Comparison of ENCODE assay signal across 13 cellular contexts in genomic region chr1:100597069-100597741, GRCh38. TPM values are rescaled to one million over a fixed set of nuclear protein-coding genes. Genes with fewer than 3 reads are reported as not detected.
DNase-seq lines count a peak whose midpoint lies in the region; ATAC-seq, FAIRE-seq and TF ChIP-seq lines count a peak whose summit lies in the region.
"Had no signal": no experiment of that assay in that cellular context is flagged by ENCODE, and none has a peak within 500 bp of the region (broad histone marks: within the 10 kb centered on the region; RNA-seq: fewer than 3 reads in every experiment).

No MANE protein-coding gene starts in this region.

- no peaks in the 10 kb centered on the region for H3K27me3 ChIP-seq in breast epithelium
- no peaks in the 10 kb centered on the region for H3K27me3 ChIP-seq in SJSA1 (replicated peaks)
- H3K27me3 ChIP-seq: ascending aorta had no signal

- no TSS peak for BruUV-seq in MCF 10A (replicated peaks; lab: Mats Ljungman, UMichigan)

- peaks cover 19% of the 10 kb centered on the region for H3K9me3 Mint-ChIP-seq in MCF 10A (ENCODE audit: unreplicated experiment)

- POLR2A ChIA-PET in MCF 10A (lab: Yijun Ruan, JAX): no interaction called here

- no peak overlapping the region for H3K4me3 ChIP-seq in breast epithelium
- no peak overlapping the region for H3K4me3 ChIP-seq in SJSA1
- H3K4me3 ChIP-seq in fibroblast of the aortic adventitia (ENCODE audit: low read depth, low read length): no peak overlapping the region
- H3K4me3 ChIP-seq: ascending aorta, prostate gland had no signal

- no peaks in the 10 kb centered on the region for H3K27me3 Mint-ChIP-seq in MCF 10A (ENCODE audit: insufficient read depth, unreplicated experiment)
- H3K27me3 Mint-ChIP-seq: B cell had no signal

- peak; percentile 48 for FAIRE-seq in urothelium cell line (lab: Jason Lieb, UNC)

- TF ChIP-seq CTCF in MCF 10A (IDR thresholded peaks at IDR 0.05; ENCODE audit: unreplicated experiment) (no peak), breast epithelium (IDR thresholded peaks at IDR 0.05) (no peak), fibroblast of the aortic adventitia (IDR thresholded peaks at IDR 0.05; ENCODE audit: insufficient read depth, low read length) (no peak)

- no peaks in the 10 kb centered on the region for H3K4me1 Mint-ChIP-seq in MCF 10A (ENCODE audit: insufficient read depth, unreplicated experiment)
- H3K4me1 Mint-ChIP-seq: B cell had no signal

- H3K4me1 ChIP-seq in breast epithelium: no peaks in the 10 kb centered on the region
- peaks cover 19% of the 10 kb centered on the region for H3K4me1 ChIP-seq in SJSA1 (replicated peaks)
- H3K4me1 ChIP-seq: ascending aorta, prostate gland had no signal

- DNase-seq in MCF 10A (ENCODE audit: unreplicated experiment) (peak; percentile 11), breast epithelium (ENCODE audit: low spot score in 2 of 2) (no peak), SJSA1 (ENCODE audit: low read depth in 1 of 2, low spot score in 2 of 2) (peak; percentile 74 to 96), fibroblast of the aortic adventitia (ENCODE audit: low read depth) (peak; percentile 87), urothelium cell line (ENCODE audit: low spot score) (peak; percentile 55), NCI-H1694 treated with DMSO at 0.1 percent for 48 hours (lab: John Stamatoyannopoulos, UW) (no peak)
- DNase-seq: NCI-H774 had no signal

- H3K27ac ChIP-seq in breast epithelium (no peak overlapping the region), SJSA1 (peak overlapping the region; percentile 97)
- H3K27ac ChIP-seq: ascending aorta, prostate gland had no signal

- no peak overlapping the region for H3K27ac Mint-ChIP-seq in MCF 10A (ENCODE audit: low read depth, unreplicated experiment)
- H3K27ac Mint-ChIP-seq: B cell had no signal

- ATAC-seq in GM18867 (IDR thresholded peaks at IDR 0.05; ENCODE audit: unreplicated experiment) (no peak), HG02981 (IDR thresholded peaks at IDR 0.05; ENCODE audit: unreplicated experiment) (no peak)
- ATAC-seq: activated CD4-positive, CD25-positive, alpha-beta regulatory T cell treated with anti-CD3 and anti-CD28 coated beads, Interleukin-2, amount 50 U/mL, for 24 hours had no signal

- H3K36me3 ChIP-seq in breast epithelium: no peaks in the 10 kb centered on the region
- H3K36me3 ChIP-seq in SJSA1: no peaks in the 10 kb centered on the region
- H3K36me3 ChIP-seq: ascending aorta, prostate gland had no signal

- H3K4me3 Mint-ChIP-seq in MCF 10A (ENCODE audit: unreplicated experiment): no peak overlapping the region
- H3K4me3 Mint-ChIP-seq: B cell had no signal

- no peak for TF ChIP-seq POLR2A in breast epithelium (IDR thresholded peaks at IDR 0.05)

- intact Hi-C loops in MCF 10A (cut with micrococcal nuclease) (no loop called here), breast epithelium (cut with DNase I; ENCODE audit: low total_unique reads) (loop anchor here (10.0 kb wide), 1 partner anchor 628 kb away; no protein-coding TSS in a partner anchor)

- CTCF ChIA-PET in MCF 10A (lab: Yijun Ruan, JAX): interaction anchor here (1.2 kb wide), 1 partner anchor 272 kb away, joined by 4 read pairs; no protein-coding TSS in a partner anchor

- H3K9me3 ChIP-seq in breast epithelium (no peaks in the 10 kb centered on the region), SJSA1 (replicated peaks) (no peaks in the 10 kb centered on the region)
- H3K9me3 ChIP-seq: ascending aorta, prostate gland had no signal

- H3K36me3 Mint-ChIP-seq in MCF 10A (ENCODE audit: insufficient read depth, unreplicated experiment): no peaks in the 10 kb centered on the region

RNA-seq across cellular contexts. Expression of gene GPR88, which starts 59.3 kb away (rescaled TPM):
- total RNA-seq in MCF 10A (2022): not detected in 2 replicates
- total RNA-seq in breast epithelium: under 1 TPM; 0.16 to 0.44 (median 0.33) TPM
- total RNA-seq in SJSA1 (2014; rRNA removed; shearing (Covaris generic)): not detected in 2 replicates
- total RNA-seq in fibroblast of the aortic adventitia (ENCODE audit: low replicate concordance): not detected in 2 replicates
- total RNA-seq: ascending aorta, B cell had no signal

Comparison
In these comparisons a context has a peak if more than half of its experiments do, and no peak if none do; other contexts are left out.
1. DNase-seq: peak in MCF 10A (single experiment), SJSA1 (2 of 2), fibroblast of the aortic adventitia (single experiment) and urothelium cell line (single experiment); none in breast epithelium (0 of 2) and NCI-H1694 treated with DMSO at 0.1 percent for 48 hours (single experiment).